In genomic region chr5:172958268-172959046, GRCh38 we compare ENCODE assay signal across 1 cellular context.
A peak's percentile ranks its signal among the peaks of the same experiment; 100 is the strongest.
TF ChIP-seq lines count a peak whose summit lies in the region.

No MANE protein-coding gene starts in this region.

TF ChIP-seq in WTC11, 78 proteins besides CTCF, POLR2A, EP300 and RAD21:
- no peak for TF ChIP-seq ZBTB43 (CRISPR knock-in tag; IDR thresholded peaks at IDR 0.05)
- no peak for TF ChIP-seq NFYB (CRISPR knock-in tag; conservative IDR thresholded peaks at IDR 0.05; ENCODE audit: low read depth)
- TF ChIP-seq ZNF232 (CRISPR knock-in tag; IDR thresholded peaks at IDR 0.05), result no peak
- peak; percentile 24; the same call in 1 of the 2 replicates for TF ChIP-seq USF1 (CRISPR knock-in tag; IDR thresholded peaks at IDR 0.05)
- no peak for TF ChIP-seq JAZF1 (CRISPR knock-in tag; IDR thresholded peaks at IDR 0.05)
- no peak for TF ChIP-seq ATF6 (CRISPR knock-in tag; IDR thresholded peaks at IDR 0.05)
- TF ChIP-seq EMX1 (CRISPR knock-in tag; IDR thresholded peaks at IDR 0.05), result no peak
- TF ChIP-seq SP1 (CRISPR knock-in tag; conservative IDR thresholded peaks at IDR 0.05), result peak; percentile 16; the same call in 1 of the 2 replicates
- no peak for TF ChIP-seq ZNF317 (CRISPR knock-in tag; IDR thresholded peaks at IDR 0.05; ENCODE audit: borderline replicate concordance, low read depth)
